ENCODE assay signal across 19 cellular contexts in genomic region chr13:81140675-81141074, GRCh38.
"Had no signal": no experiment of that assay in that cellular context is flagged by ENCODE, and none has a peak within 500 bp of the region (broad histone marks: within the 10 kb centered on the region; RNA-seq: fewer than 3 reads in every experiment).

No MANE protein-coding gene starts in this region.

- H3K9me3 Mint-ChIP-seq: activated B cell treated with CpG ODN at 0.5 μM for 24 hours; activated CD4-positive, alpha-beta memory T cell treated with anti-CD3 and anti-CD28 coated beads, Interleukin-2, amount 10 ng/mL, durations not matched to agents 7 days and 5 days had no signal

- H3K9me3 ChIP-seq: left lung, thyroid gland had no signal

- H3K4me1 ChIP-seq: foreskin keratinocyte, left lung, thyroid gland had no signal

- H3K4me3 Mint-ChIP-seq: activated B cell treated with CpG ODN at 0.5 μM for 24 hours; activated CD4-positive, alpha-beta memory T cell treated with anti-CD3 and anti-CD28 coated beads, Interleukin-2, amount 10 ng/mL, durations not matched to agents 7 days and 5 days; activated CD8-positive, alpha-beta memory T cell treated with anti-CD3 and anti-CD28 coated beads, Interleukin-2, amount 10 ng/mL, durations not matched to agents 7 days and 5 days; activated naive CD8-positive, alpha-beta T cell; naive thymus-derived CD4-positive, alpha-beta T cell; T-helper 2 cell treated with Interferon-gamma antibody and Interleukin-4, amounts not matched to agents 5 μg/mL and 100 μg/mL, for 36 hours had no signal

- H3K4me3 ChIP-seq: cardiac muscle cell, left lung, thyroid gland had no signal

- H3K27me3 Mint-ChIP-seq: activated B cell treated with CpG ODN at 0.5 μM for 24 hours; activated CD4-positive, alpha-beta memory T cell treated with anti-CD3 and anti-CD28 coated beads, Interleukin-2, amount 10 ng/mL, durations not matched to agents 7 days and 5 days; activated CD8-positive, alpha-beta memory T cell treated with anti-CD3 and anti-CD28 coated beads, Interleukin-2, amount 10 ng/mL, durations not matched to agents 7 days and 5 days; activated naive CD8-positive, alpha-beta T cell; naive thymus-derived CD4-positive, alpha-beta T cell had no signal

- H3K36me3 ChIP-seq: cardiac muscle cell, left lung, thyroid gland had no signal

- H3K36me3 Mint-ChIP-seq: activated CD8-positive, alpha-beta memory T cell treated with anti-CD3 and anti-CD28 coated beads, Interleukin-2, amount 10 ng/mL, durations not matched to agents 7 days and 5 days; activated naive CD8-positive, alpha-beta T cell; naive thymus-derived CD4-positive, alpha-beta T cell had no signal

- DNase-seq: activated B cell treated with CpG ODN at 0.5 μM for 24 hours; activated CD4-positive, alpha-beta memory T cell treated with anti-CD3 and anti-CD28 coated beads, Interleukin-2, amount 10 ng/mL, durations not matched to agents 7 days and 5 days; activated CD4-positive, alpha-beta T cell treated with anti-CD3 and anti-CD28 coated beads for 4 hours; activated CD8-positive, alpha-beta memory T cell treated with anti-CD3 and anti-CD28 coated beads, Interleukin-2, amount 10 ng/mL, durations not matched to agents 7 days and 5 days; dermis blood vessel endothelial cell; foreskin keratinocyte; glutamatergic neuron; hypothalamus; left lung; naive thymus-derived CD4-positive, alpha-beta T cell; nucleus accumbens; stimulated activated CD4-positive, alpha-beta T cell treated with anti-CD3 and anti-CD28 coated beads, Interleukin-12 subunit alpha, Interleukin-12 subunit beta, amount 100 ng/mL, for 4 hours; stimulated activated CD4-positive, alpha-beta T cell treated with anti-CD3 and anti-CD28 coated beads, Interleukin-2, amount 100 ng/mL, for 24 hours; stimulated activated naive CD4-positive, alpha-beta T cell treated with Interleukin-2 at 50 U/mL for 16 hours; thyroid gland had no signal

- H3K27me3 ChIP-seq: cardiac muscle cell, foreskin keratinocyte, left lung, thyroid gland had no signal

- H3K27ac ChIP-seq: cardiac muscle cell, epithelial cell of prostate, foreskin keratinocyte, left lung, thyroid gland had no signal

- ATAC-seq: activated CD8-positive, alpha-beta memory T cell treated with anti-CD3 and anti-CD28 coated beads, Interleukin-2, amount 10 ng/mL, durations not matched to agents 7 days and 5 days; foreskin keratinocyte; left lung; naive thymus-derived CD4-positive, alpha-beta T cell had no signal

- H3K4me1 Mint-ChIP-seq: activated B cell treated with CpG ODN at 0.5 μM for 24 hours; activated CD4-positive, alpha-beta memory T cell treated with anti-CD3 and anti-CD28 coated beads, Interleukin-2, amount 10 ng/mL, durations not matched to agents 7 days and 5 days; activated CD8-positive, alpha-beta memory T cell treated with anti-CD3 and anti-CD28 coated beads, Interleukin-2, amount 10 ng/mL, durations not matched to agents 7 days and 5 days; naive thymus-derived CD4-positive, alpha-beta T cell had no signal

- H3K27ac Mint-ChIP-seq: activated B cell treated with CpG ODN at 0.5 μM for 24 hours; activated CD4-positive, alpha-beta memory T cell treated with anti-CD3 and anti-CD28 coated beads, Interleukin-2, amount 10 ng/mL, durations not matched to agents 7 days and 5 days; activated CD8-positive, alpha-beta memory T cell treated with anti-CD3 and anti-CD28 coated beads, Interleukin-2, amount 10 ng/mL, durations not matched to agents 7 days and 5 days; activated naive CD8-positive, alpha-beta T cell; naive thymus-derived CD4-positive, alpha-beta T cell; T-helper 2 cell treated with Interferon-gamma antibody and Interleukin-4, amounts not matched to agents 5 μg/mL and 100 μg/mL, for 36 hours had no signal
